ENCODE assay signal across 1 cellular context in the genomic region with DNA sequence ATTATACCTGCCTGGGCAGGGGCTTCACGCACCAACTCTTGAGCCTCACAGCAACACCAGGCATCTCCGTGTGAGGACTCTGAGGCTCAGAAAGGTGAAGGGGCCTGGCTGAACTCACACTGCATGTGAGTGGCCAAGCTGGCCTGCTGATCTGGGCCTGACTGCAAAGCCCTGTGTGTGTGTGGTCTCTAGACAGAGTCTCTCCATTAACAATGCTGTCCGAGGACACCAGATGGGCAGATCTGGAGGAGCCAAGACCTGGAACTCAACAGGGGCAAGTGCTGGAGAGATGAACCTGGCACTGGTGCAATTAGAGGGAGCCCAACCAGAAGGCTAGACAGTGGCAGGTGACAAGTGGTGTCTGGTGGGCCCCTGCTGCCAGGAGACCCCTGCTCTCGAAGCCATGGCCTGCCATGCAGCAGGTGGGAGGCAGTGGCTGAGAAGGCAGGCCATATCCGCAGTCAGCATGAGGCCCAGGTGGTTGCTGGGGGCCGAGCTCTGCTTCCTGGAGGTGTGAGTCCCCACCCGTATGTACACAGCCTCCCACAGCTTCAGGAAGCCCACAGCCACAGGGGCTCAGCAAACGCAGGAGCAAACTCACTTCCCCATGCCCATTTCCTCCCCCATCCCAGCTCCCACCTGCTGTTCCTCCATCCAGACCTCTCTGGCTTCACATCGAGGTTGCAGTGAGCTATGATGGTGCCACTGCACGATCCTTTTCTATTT.
TF ChIP-seq lines count a peak whose summit lies in the region.

No MANE protein-coding gene starts in this region.

TF ChIP-seq in HEK293, 187 proteins besides CTCF, POLR2A, EP300 and RAD21 (continued from another document):
- TF ChIP-seq ZFP3 (tag by site-specific recombination; IDR thresholded peaks at IDR 0.05; ENCODE audit: low read depth) (no peak), ZFHX2 (tag by site-specific recombination; conservative IDR thresholded peaks at IDR 0.05) (peak; percentile 74), HOXD13 (CRISPR knock-in tag; IDR thresholded peaks at IDR 0.05; ENCODE audit: borderline replicate concordance) (no peak), ZNF19 (tag by site-specific recombination; IDR thresholded peaks at IDR 0.05; ENCODE audit: low read depth) (no peak), ZNF654 (tag by site-specific recombination; IDR thresholded peaks at IDR 0.05; ENCODE audit: low read depth) (no peak), GLIS1 (tag by site-specific recombination; IDR thresholded peaks at IDR 0.05) (peak; percentile 95)
- TF ChIP-seq, protein P1, sequence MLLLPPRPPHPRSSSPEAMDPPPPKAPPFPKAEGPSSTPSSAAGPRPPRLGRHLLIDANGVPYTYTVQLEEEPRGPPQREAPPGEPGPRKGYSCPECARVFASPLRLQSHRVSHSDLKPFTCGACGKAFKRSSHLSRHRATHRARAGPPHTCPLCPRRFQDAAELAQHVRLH (tag by site-specific recombination; IDR thresholded peaks at IDR 0.05): no peak
- TF ChIP-seq, protein P2, sequence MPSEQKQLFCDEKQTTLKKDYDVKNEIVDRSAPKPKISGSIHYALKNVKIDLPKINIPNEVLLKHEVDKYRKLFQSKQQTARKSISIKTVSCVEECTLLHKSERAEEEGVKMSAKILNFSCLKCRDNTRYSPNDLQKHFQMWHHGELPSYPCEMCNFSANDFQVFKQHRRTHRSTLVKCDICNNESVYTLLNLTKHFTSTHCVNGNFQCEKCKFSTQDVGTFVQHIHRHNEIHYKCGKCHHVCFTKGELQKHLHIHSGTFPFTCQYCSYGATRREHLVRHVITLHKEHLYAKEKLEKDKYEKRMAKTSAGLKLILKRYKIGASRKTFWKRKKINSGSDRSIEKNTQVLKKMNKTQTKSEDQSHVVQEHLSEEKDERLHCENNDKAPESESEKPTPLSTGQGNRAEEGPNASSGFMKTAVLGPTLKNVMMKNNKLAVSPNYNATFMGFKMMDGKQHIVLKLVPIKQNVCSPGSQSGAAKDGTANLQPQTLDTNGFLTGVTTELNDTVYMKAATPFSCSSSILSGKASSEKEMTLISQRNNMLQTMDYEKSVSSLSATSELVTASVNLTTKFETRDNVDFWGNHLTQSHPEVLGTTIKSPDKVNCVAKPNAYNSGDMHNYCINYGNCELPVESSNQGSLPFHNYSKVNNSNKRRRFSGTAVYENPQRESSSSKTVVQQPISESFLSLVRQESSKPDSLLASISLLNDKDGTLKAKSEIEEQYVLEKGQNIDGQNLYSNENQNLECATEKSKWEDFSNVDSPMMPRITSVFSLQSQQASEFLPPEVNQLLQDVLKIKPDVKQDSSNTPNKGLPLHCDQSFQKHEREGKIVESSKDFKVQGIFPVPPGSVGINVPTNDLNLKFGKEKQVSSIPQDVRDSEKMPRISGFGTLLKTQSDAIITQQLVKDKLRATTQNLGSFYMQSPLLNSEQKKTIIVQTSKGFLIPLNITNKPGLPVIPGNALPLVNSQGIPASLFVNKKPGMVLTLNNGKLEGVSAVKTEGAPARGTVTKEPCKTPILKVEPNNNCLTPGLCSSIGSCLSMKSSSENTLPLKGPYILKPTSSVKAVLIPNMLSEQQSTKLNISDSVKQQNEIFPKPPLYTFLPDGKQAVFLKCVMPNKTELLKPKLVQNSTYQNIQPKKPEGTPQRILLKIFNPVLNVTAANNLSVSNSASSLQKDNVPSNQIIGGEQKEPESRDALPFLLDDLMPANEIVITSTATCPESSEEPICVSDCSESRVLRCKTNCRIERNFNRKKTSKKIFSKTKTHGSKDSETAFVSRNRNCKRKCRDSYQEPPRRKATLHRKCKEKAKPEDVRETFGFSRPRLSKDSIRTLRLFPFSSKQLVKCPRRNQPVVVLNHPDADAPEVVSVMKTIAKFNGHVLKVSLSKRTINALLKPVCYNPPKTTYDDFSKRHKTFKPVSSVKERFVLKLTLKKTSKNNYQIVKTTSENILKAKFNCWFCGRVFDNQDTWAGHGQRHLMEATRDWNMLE (tag by site-specific recombination; conservative IDR thresholded peaks at IDR 0.05; ENCODE audit: low read depth): no peak
